ENCODE assay signal across 8 cellular contexts in genomic region chr6:10720229-10720959, GRCh38. TPM values are rescaled to one million over a fixed set of nuclear protein-coding genes. Genes with fewer than 3 reads are reported as not detected.
DNase-seq lines count a peak whose midpoint lies in the region; FAIRE-seq and TF ChIP-seq lines count a peak whose summit lies in the region.

No MANE protein-coding gene starts in this region.

- H3K36me3 ChIP-seq in SU-DHL-6 (ENCODE audit: low read length) (0 out of 2 replicates have a peak, but pooled peaks cover 3% of the 10 kb centered on the region), keratinocyte (ENCODE audit: control insufficient read depth in 2 of 2, extremely low read depth in 1 of 2, insufficient read depth in 2 of 2, low read length in 2 of 2) (peaks cover 5 to 6% of the 10 kb centered on the region in 2 experiments)

- H3K4me2 ChIP-seq in SU-DHL-6 (ENCODE audit: low read depth, low read length, poor library complexity, severe bottlenecking) (peak overlapping the region; percentile 39), keratinocyte (ENCODE audit: control insufficient read depth, extremely low read depth, insufficient read depth, low read depth, low read length) (peak overlapping the region; percentile 32)

- H3K9me3 Mint-ChIP-seq in mesothelial cell of epicardium: peaks cover 4% of the 10 kb centered on the region

- H3K79me2 ChIP-seq in SU-DHL-6 (ENCODE audit: insufficient read depth, low read length): 0 out of 2 replicates have a peak, but pooled peaks cover 12% of the 10 kb centered on the region
- H3K79me2 ChIP-seq in keratinocyte (ENCODE audit: control insufficient read depth, insufficient read depth, low read length): peaks cover 24% of the 10 kb centered on the region

- H3K4me3 Mint-ChIP-seq in mesothelial cell of epicardium: no peak overlapping the region

- H3K9ac ChIP-seq in SU-DHL-6 (ENCODE audit: low read length) (peak overlapping the region; percentile 54), keratinocyte (ENCODE audit: control insufficient read depth, extremely low read depth, insufficient read depth, low read length) (peak overlapping the region; percentile 58)

- H2AFZ ChIP-seq in SU-DHL-6 (ENCODE audit: low read depth, low read length, severe bottlenecking): peak overlapping the region; percentile 59
- peak overlapping the region; percentile 23 for H2AFZ ChIP-seq in keratinocyte (ENCODE audit: control insufficient read depth, low read length)

- peaks cover 27% of the 10 kb centered on the region for H3K4me1 Mint-ChIP-seq in mesothelial cell of epicardium

- no peaks in the 10 kb centered on the region for H3K27me3 Mint-ChIP-seq in mesothelial cell of epicardium (ENCODE audit: low read depth)

- no peaks in the 10 kb centered on the region for H3K9me1 ChIP-seq in keratinocyte (ENCODE audit: control insufficient read depth, extremely low read depth, insufficient read depth, low read length)

- no peak for FAIRE-seq in keratinocyte (lab: Jason Lieb, UNC)

- peaks cover 23% of the 10 kb centered on the region for H3F3A ChIP-seq in SU-DHL-6 (ENCODE audit: insufficient read depth)

- no peaks in the 10 kb centered on the region for H3K9me2 ChIP-seq in SU-DHL-6 (replicated peaks; ENCODE audit: insufficient read depth, low read length)

- dilution Hi-C loops in keratinocyte (cut with MboI; ENCODE audit: extremely low pct_ligation_motif_present, low sequenced_read_pairs): no loop called here

- H3K4me3 ChIP-seq in SU-DHL-6 (ENCODE audit: insufficient read depth, low read length, poor library complexity, severe bottlenecking) (peak overlapping the region; percentile 41), keratinocyte (ENCODE audit: control insufficient read depth in 2 of 3, extremely low read depth in 1 of 3, insufficient read depth in 2 of 3, low read depth in 1 of 3, low read length in 3 of 3) (peak overlapping the region; percentile 14 to 51 (median 45))

- no peak for TF ChIP-seq CTCF in SU-DHL-6 (IDR thresholded peaks at IDR 0.05; ENCODE audit: insufficient read depth, low read length, poor library complexity, severe bottlenecking)
- no peak for TF ChIP-seq CTCF in keratinocyte (optimal IDR thresholded peaks at IDR 0.05 in 1 of 3, IDR thresholded peaks at IDR 0.05 in 1 of 3, conservative IDR thresholded peaks at IDR 0.05 in 1 of 3; ENCODE audit: extremely low read depth in 1 of 3, insufficient read depth in 2 of 3, low read length in 3 of 3)
- TF ChIP-seq CTCF in mesothelial cell of epicardium (IDR thresholded peaks at IDR 0.05; ENCODE audit: unreplicated experiment): no peak

- H4K20me1 ChIP-seq in SU-DHL-6 (ENCODE audit: low read depth, low read length) (no peaks in the 10 kb centered on the region), keratinocyte (ENCODE audit: control insufficient read depth, extremely low read depth, insufficient read depth, low read length) (no peaks in the 10 kb centered on the region)

- peak; percentile 33 for DNase-seq in NCI-H2171 treated with DMSO at 0.1 percent for 48 hours (lab: John Stamatoyannopoulos, UW)
- no peak for DNase-seq in NCI-H2171 (lab: John Stamatoyannopoulos, UW)
- DNase-seq in amniotic epithelial cell (ENCODE audit: low read depth): peak; percentile 16
- no peak for DNase-seq in keratinocyte (ENCODE audit: low read depth, low spot score)
- DNase-seq in stimulated activated CD4-positive, alpha-beta T cell treated with anti-CD3 and anti-CD28 coated beads, TNF-alpha, amount 100 ng/mL, for 48 hours (ENCODE audit: low read depth in 3 of 3): peak in 2 of 3 donors; percentile 11 to 43
- no peak for DNase-seq in NCI-H1694 treated with DMSO at 0.1 percent for 48 hours (lab: John Stamatoyannopoulos, UW)
- no peak for DNase-seq in mesothelial cell of epicardium (ENCODE audit: low spot score in 2 of 2, unreplicated experiment in 2 of 2)

- no peak overlapping the region for H3K27ac Mint-ChIP-seq in mesothelial cell of epicardium

- H3K9me3 ChIP-seq in SU-DHL-6 (ENCODE audit: insufficient read depth, low read length) (peaks cover 29% of the 10 kb centered on the region), keratinocyte (ENCODE audit: control insufficient read depth, low read depth, low read length) (peaks cover 5% of the 10 kb centered on the region)

- no peaks in the 10 kb centered on the region for H3K27me3 ChIP-seq in SU-DHL-6 (ENCODE audit: low read length)
- no peaks in the 10 kb centered on the region for H3K27me3 ChIP-seq in keratinocyte (ENCODE audit: control insufficient read depth, extremely low read depth, insufficient read depth, low read length)

- peaks cover 17% of the 10 kb centered on the region for H3K4me1 ChIP-seq in keratinocyte (ENCODE audit: control insufficient read depth, extremely low read depth, insufficient read depth, low read length)

- peaks cover 3% of the 10 kb centered on the region for H3K36me3 Mint-ChIP-seq in mesothelial cell of epicardium

- H3K27ac ChIP-seq in SU-DHL-6 (ENCODE audit: low read depth, low read length) (peak overlapping the region; percentile 43), keratinocyte (ENCODE audit: control insufficient read depth, insufficient read depth, low read length) (no peak overlapping the region)

RNA-seq across cellular contexts. Expression of gene TMEM14C, which starts 2.5 kb away (rescaled TPM):
- 245 to 304 TPM (median 246 TPM) in 3 replicates for polyA plus RNA-seq in keratinocyte
- polyA plus RNA-seq in keratinocyte (2011; ENCODE audit: low read depth): 56.7 TPM
- polyA plus RNA-seq in keratinocyte (2011; cell fraction: cytosol; rRNA removed): 228 and 376 TPM in 2 replicates
- 120 and 159 TPM in 2 replicates for polyA plus RNA-seq in keratinocyte (2011; cell fraction: nucleus; rRNA removed)
- 161 and 186 TPM in 2 replicates for polyA plus RNA-seq in keratinocyte (2012; ENCODE audit: low replicate concordance)
- 29.3 to 97.4 TPM (median 80.2 TPM) in 3 replicates for polyA minus RNA-seq in keratinocyte
- 88.8 TPM for polyA minus RNA-seq in keratinocyte (2011; cell fraction: cytosol; rRNA and poly(A)+ RNA removed)
- polyA minus RNA-seq in keratinocyte (2011; cell fraction: nucleus; rRNA and poly(A)+ RNA removed): 21.6 and 34.7 TPM in 2 replicates
- total RNA-seq in mesothelial cell of epicardium: 74.4 to 78.9 TPM (median 75.7 TPM) in 3 replicates

RNA-seq across cellular contexts. Expression of gene PAK1IP1, which starts 25.6 kb away (rescaled TPM):
- 23.8 to 36.3 TPM (median 33.0 TPM) in 3 replicates for polyA plus RNA-seq in keratinocyte
- 32.5 TPM for polyA plus RNA-seq in keratinocyte (2011; ENCODE audit: low read depth)
- 18.5 and 34.0 TPM in 2 replicates for polyA plus RNA-seq in keratinocyte (2011; cell fraction: cytosol; rRNA removed)
- 16.7 and 26.0 TPM in 2 replicates for polyA plus RNA-seq in keratinocyte (2011; cell fraction: nucleus; rRNA removed)
- 18.9 and 26.3 TPM in 2 replicates for polyA plus RNA-seq in keratinocyte (2012; ENCODE audit: low replicate concordance)
- 5.9 to 14.9 TPM (median 13.6 TPM) in 3 replicates for polyA minus RNA-seq in keratinocyte
- polyA minus RNA-seq in keratinocyte (2011; cell fraction: cytosol; rRNA and poly(A)+ RNA removed): 9.4 TPM
- polyA minus RNA-seq in keratinocyte (2011; cell fraction: nucleus; rRNA and poly(A)+ RNA removed): 5.8 and 6.7 TPM in 2 replicates
- total RNA-seq in mesothelial cell of epicardium: 14.7 to 16.8 TPM (median 15.5 TPM) in 3 replicates

RNA-seq across cellular contexts. Expression of gene C6orf52, which starts 26.0 kb away (rescaled TPM):
- not detected in 3 replicates for polyA plus RNA-seq in keratinocyte
- 0.81 TPM for polyA plus RNA-seq in keratinocyte (2011; ENCODE audit: low read depth)
- polyA plus RNA-seq in keratinocyte (2011; cell fraction: cytosol; rRNA removed): not detected in 2 replicates
- not detected in 2 replicates for polyA plus RNA-seq in keratinocyte (2011; cell fraction: nucleus; rRNA removed)
- 1.2 TPM in 1 of 2 replicates, not detected in the other for polyA plus RNA-seq in keratinocyte (2012; ENCODE audit: low replicate concordance)
- not detected in 3 replicates for polyA minus RNA-seq in keratinocyte
- polyA minus RNA-seq in keratinocyte (2011; cell fraction: cytosol; rRNA and poly(A)+ RNA removed): not detected
- not detected in 2 replicates for polyA minus RNA-seq in keratinocyte (2011; cell fraction: nucleus; rRNA and poly(A)+ RNA removed)
- total RNA-seq in mesothelial cell of epicardium: 3.1 to 4.6 TPM (median 3.8 TPM) in 3 replicates

RNA-seq across cellular contexts. Expression of gene TMEM14B, which starts 27.2 kb away (rescaled TPM):
- polyA plus RNA-seq in keratinocyte: 86.2 to 157 TPM (median 96.2 TPM) in 3 replicates
- 24.1 TPM for polyA plus RNA-seq in keratinocyte (2011; ENCODE audit: low read depth)
- 84.7 and 117 TPM in 2 replicates for polyA plus RNA-seq in keratinocyte (2011; cell fraction: cytosol; rRNA removed)
- 25.9 and 36.5 TPM in 2 replicates for polyA plus RNA-seq in keratinocyte (2011; cell fraction: nucleus; rRNA removed)
- polyA plus RNA-seq in keratinocyte (2012; ENCODE audit: low replicate concordance): 52.9 and 85.5 TPM in 2 replicates
- 11.0 to 59.4 TPM (median 31.0 TPM) in 3 replicates for polyA minus RNA-seq in keratinocyte
- 34.9 TPM for polyA minus RNA-seq in keratinocyte (2011; cell fraction: cytosol; rRNA and poly(A)+ RNA removed)
- 6.2 and 12.6 TPM in 2 replicates for polyA minus RNA-seq in keratinocyte (2011; cell fraction: nucleus; rRNA and poly(A)+ RNA removed)
- total RNA-seq in mesothelial cell of epicardium: 56.1 to 58.5 TPM (median 57.3 TPM) in 3 replicates

Comparison
In these comparisons a context has a peak if more than half of its experiments do, and no peak if none do; other contexts are left out.
1. DNase-seq: peak in NCI-H2171 treated with DMSO at 0.1 percent for 48 hours (single experiment), amniotic epithelial cell (single experiment) and stimulated activated CD4-positive, alpha-beta T cell treated with anti-CD3 and anti-CD28 coated beads, TNF-alpha, amount 100 ng/mL, for 48 hours (2 of 3); none in NCI-H2171 (single experiment), keratinocyte (single experiment), NCI-H1694 treated with DMSO at 0.1 percent for 48 hours (single experiment) and mesothelial cell of epicardium (0 of 2).